12 cellular contexts compared by ENCODE assay signal in the genomic region with DNA sequence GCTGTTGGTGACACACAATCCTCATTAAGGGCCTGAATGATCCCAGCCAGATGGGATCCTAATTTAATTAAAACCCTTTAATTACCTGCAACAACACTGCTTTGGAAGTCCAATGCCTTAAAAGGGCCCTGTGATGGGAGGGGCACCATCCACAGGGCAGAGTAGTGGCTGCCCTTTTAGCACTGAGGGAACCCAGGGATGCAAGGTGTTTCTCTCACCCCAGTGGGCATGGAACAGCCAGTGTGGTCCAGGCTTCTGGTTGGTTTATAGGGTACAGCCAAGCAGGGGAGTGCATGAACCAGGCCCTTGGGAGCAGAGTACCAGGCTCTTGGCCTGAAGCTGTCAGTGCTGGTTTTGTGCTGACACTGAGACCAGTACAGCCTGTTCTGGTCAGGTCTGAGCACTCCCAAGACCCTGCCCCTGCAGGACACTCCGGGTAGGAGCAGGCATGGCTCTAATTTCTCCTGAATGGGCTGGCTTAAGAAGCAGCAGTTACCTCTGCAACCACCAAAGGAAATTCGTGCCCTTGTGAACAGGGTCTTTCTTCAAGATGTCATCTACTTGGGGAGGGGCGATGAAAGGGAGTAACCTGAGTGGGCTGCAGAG. TPM values are rescaled to one million over a fixed set of nuclear protein-coding genes. Genes with fewer than 3 reads are reported as not detected.
DNase-seq lines count a peak whose midpoint lies in the region; ATAC-seq, FAIRE-seq and TF ChIP-seq lines count a peak whose summit lies in the region.
"Had no signal": no experiment of that assay in that cellular context is flagged by ENCODE, and none has a peak within 500 bp of the region (broad histone marks: within the 10 kb centered on the region; RNA-seq: fewer than 3 reads in every experiment).

No MANE protein-coding gene starts in this region.

- no peak overlapping the region for H2BK120ac ChIP-seq in mesendoderm (ENCODE audit: low read depth, low read length)

- no peak overlapping the region for H3K4me2 ChIP-seq in DND-41 (ENCODE audit: insufficient read depth, low read length)
- no peak overlapping the region for H3K4me2 ChIP-seq in K562 (ENCODE audit: insufficient read depth, low read length)
- H3K4me2 ChIP-seq in mesendoderm (ENCODE audit: low read length): no peak overlapping the region

- TF ChIP-seq EP300 in K562 (IDR thresholded peaks at IDR 0.05; ENCODE audit: low read length): no peak

- intact Hi-C loops in K562 (cut with micrococcal nuclease): no loop called here
- intact Hi-C loops in left colon (cut with DNase I, micrococcal nuclease): no loop called here

- no peak overlapping the region for H2BK5ac ChIP-seq in mesendoderm (ENCODE audit: low read length)

- H3K79me2 ChIP-seq in DND-41 (ENCODE audit: insufficient read depth, low read length) (no peaks in the 10 kb centered on the region), K562 (ENCODE audit: control insufficient read depth, insufficient read depth, low read length) (no peaks in the 10 kb centered on the region), mesendoderm (ENCODE audit: control insufficient read depth, insufficient read depth, low read length) (no peaks in the 10 kb centered on the region)

- TF ChIP-seq POLR2A in K562 (conservative IDR thresholded peaks at IDR 0.05): no peak

- TF ChIP-seq CTCF in DND-41 (IDR thresholded peaks at IDR 0.05; ENCODE audit: borderline replicate concordance, extremely low read depth, low read length, poor library complexity, severe bottlenecking) (peak; percentile 7), K562 (IDR thresholded peaks at IDR 0.05 in 2 of 3, conservative IDR thresholded peaks at IDR 0.05 in 1 of 3; ENCODE audit: insufficient read depth in 2 of 3, low read depth in 1 of 3, low read length in 3 of 3) (peak; percentile 34 to 52 (median 47))

- ATAC-seq in DND-41 (ENCODE audit: insufficient read depth, low read depth): peak; percentile 31; the same call in 1 of the 3 replicates
- peak; percentile 93 for ATAC-seq in K562
- no peak for ATAC-seq in left colon
- ATAC-seq: heart left ventricle had no signal

- H3K4me3 ChIP-seq in DND-41 (ENCODE audit: low read depth in 1 of 2, low read length in 2 of 2): no peak overlapping the region
- no peak overlapping the region for H3K4me3 ChIP-seq in K562
- no peak overlapping the region for H3K4me3 ChIP-seq in mesendoderm (ENCODE audit: low read length)
- H3K4me3 ChIP-seq: heart left ventricle had no signal

- H3K9ac ChIP-seq in DND-41 (ENCODE audit: low read depth, low read length): no peak overlapping the region
- no peak overlapping the region for H3K9ac ChIP-seq in K562 (ENCODE audit: insufficient read depth in 1 of 2, low read depth in 2 of 2, low read length in 2 of 2)
- no peak overlapping the region for H3K9ac ChIP-seq in mesendoderm (ENCODE audit: low read length)

- no peaks in the 10 kb centered on the region for H3K4me1 ChIP-seq in DND-41 (ENCODE audit: insufficient read depth, low read length)
- peaks cover 0 to 4% of the 10 kb centered on the region in 2 experiments; a peak in 2 of 5 replicates for H3K4me1 ChIP-seq in K562 (replicated peaks in 1 of 2; ENCODE audit: control insufficient read depth in 2 of 2, insufficient read depth in 2 of 2, low read length in 2 of 2)
- H3K4me1 ChIP-seq in mesendoderm (ENCODE audit: control insufficient read depth, low read depth, low read length): no peaks in the 10 kb centered on the region

- H2AFZ ChIP-seq in DND-41 (ENCODE audit: low read depth, low read length) (no peak overlapping the region), K562 (ENCODE audit: low read depth, low read length) (no peak overlapping the region)

- 29% methylated on average over 3 of the region's 3 CpGs for WGBS in K562 (ENCODE audit: insufficient coverage, low coverage, missing lambda C conversion rate)
- WGBS in mesendoderm (ENCODE audit: extremely low coverage, insufficient coverage, low lambda C conversion rate): no CpG with 5 or more reads among the region's 3 CpGs

- CTCF ChIA-PET in K562 (lab: Yijun Ruan, JAX; ENCODE audit: low intra/inter-chr PET ratio): no interaction called here

- no peak overlapping the region for H3K4ac ChIP-seq in mesendoderm (ENCODE audit: low read depth, low read length)

- no peaks in the 10 kb centered on the region for H3K27me3 ChIP-seq in DND-41 (ENCODE audit: insufficient read depth, low read length, poor library complexity)
- no peaks in the 10 kb centered on the region for H3K27me3 ChIP-seq in K562 (ENCODE audit: control insufficient read depth in 2 of 2, insufficient read depth in 2 of 2, low read length in 2 of 2)
- H3K27me3 ChIP-seq in mesendoderm (ENCODE audit: insufficient read depth, low read length, poor library complexity): no peaks in the 10 kb centered on the region
- H3K27me3 ChIP-seq: heart left ventricle had no signal

- H3K18ac ChIP-seq in mesendoderm (ENCODE audit: low read length): no peak overlapping the region

- no peaks in the 10 kb centered on the region for H3K79me1 ChIP-seq in mesendoderm (ENCODE audit: low read length)

- FAIRE-seq in HTR-8/SVneo (lab: Jason Lieb, UNC) (peak; percentile 68), K562 (lab: Jason Lieb, UNC) (peak; percentile 71)

- DNase-seq in DND-41 (no peak), HTR-8/SVneo (ENCODE audit: insufficient read length, low spot score) (no peak), K562 (ENCODE audit: extremely low read depth in 1 of 4, low spot score in 3 of 4) (peak; percentile 41 to 49 (median 46)), mesendoderm (peak; percentile 82), left colon (no peak), NCI-H345 treated with DMSO at 0.1 percent for 48 hours (lab: John Stamatoyannopoulos, UW; ENCODE audit: unreplicated experiment) (no peak), amniotic stem cell (lab: John Stamatoyannopoulos, UW) (no peak), mesenteric fat pad (ENCODE audit: low spot score) (no peak)
- DNase-seq: activated T-cell treated with anti-CD3 and anti-CD28 coated beads, Interleukin-2, amount 50 U/mL, for 72 hours; HCEC 1CT; heart left ventricle; NCI-H1048 had no signal

- no peak overlapping the region for H4K8ac ChIP-seq in mesendoderm (ENCODE audit: low read depth, low read length)

- H4K20me1 ChIP-seq in DND-41 (ENCODE audit: insufficient read depth, low read length) (no peaks in the 10 kb centered on the region; the same call in 1 of the 2 replicates), K562 (replicated peaks; ENCODE audit: control insufficient read depth, insufficient read depth, low read length) (peaks cover 7% of the 10 kb centered on the region)

- no peak overlapping the region for H4K5ac ChIP-seq in mesendoderm (ENCODE audit: low read length)

- H3K9me3 ChIP-seq in DND-41 (ENCODE audit: insufficient read depth, low read length, severe bottlenecking): no peaks in the 10 kb centered on the region
- H3K9me3 ChIP-seq in K562 (replicated peaks; ENCODE audit: control insufficient read depth, insufficient read depth, low read depth, low read length): no peaks in the 10 kb centered on the region
- H3K9me3 ChIP-seq: heart left ventricle had no signal

- H3K23ac ChIP-seq in mesendoderm (ENCODE audit: low read length): no peak overlapping the region

- no peak overlapping the region for H3K56ac ChIP-seq in mesendoderm (ENCODE audit: low read length)

- POLR2A ChIA-PET in K562 (lab: Yijun Ruan, JAX): interaction anchor here (0.6 to 1.0 kb wide), 2 partner anchors 15 to 154 kb away, joined by 3 to 4 read pairs; no protein-coding TSS in a partner anchor

- in situ Hi-C loops in K562 (cut with MboI): no loop called here

- BruUV-seq in K562 (replicated peaks; lab: Mats Ljungman, UMichigan): no TSS peak

- H3K27ac ChIP-seq in DND-41 (ENCODE audit: low read length): no peak overlapping the region
- no peak overlapping the region for H3K27ac ChIP-seq in K562 (ENCODE audit: extremely low read depth, low read depth, low read length)
- H3K27ac ChIP-seq in mesendoderm (ENCODE audit: low read depth, low read length): no peak overlapping the region
- H3K27ac ChIP-seq: heart left ventricle had no signal

- no peak for TF ChIP-seq RAD21 in K562 (CRISPR knock-in tag; conservative IDR thresholded peaks at IDR 0.05 in 1 of 2, IDR thresholded peaks at IDR 0.05 in 1 of 2)

- H3K36me3 ChIP-seq in DND-41 (ENCODE audit: insufficient read depth, low read length) (no peaks in the 10 kb centered on the region), K562 (ENCODE audit: control insufficient read depth, insufficient read depth, low read length) (no peaks in the 10 kb centered on the region), mesendoderm (ENCODE audit: control insufficient read depth, insufficient read depth, low read length) (no peaks in the 10 kb centered on the region)

- H3K9me1 ChIP-seq in K562 (ENCODE audit: control insufficient read depth, insufficient read depth, low read length): no peaks in the 10 kb centered on the region

- H2BK15ac ChIP-seq in mesendoderm (replicated peaks; ENCODE audit: low read depth): no peak overlapping the region

- no peak overlapping the region for H2AK5ac ChIP-seq in mesendoderm (ENCODE audit: low read length)

TF ChIP-seq in K562, 482 proteins besides CTCF, POLR2A, EP300 and RAD21 (continues in another document):
- TF ChIP-seq MCM3 (IDR thresholded peaks at IDR 0.05) (no peak), HNRNPUL1 (IDR thresholded peaks at IDR 0.05; ENCODE audit: low read length) (no peak), ZBTB8A (IDR thresholded peaks at IDR 0.05; ENCODE audit: partially characterized antibody) (no peak), POLR3A (IDR thresholded peaks at IDR 0.05; ENCODE audit: borderline replicate concordance, extremely low read depth, insufficient read depth, insufficient read length) (no peak), IFI16 (CRISPR knock-in tag; IDR thresholded peaks at IDR 0.05) (no peak)

RNA-seq across cellular contexts. Expression of a gene that starts 9.9 kb away (rescaled TPM):
- 0.32 and 0.37 TPM in 2 replicates for total RNA-seq in K562 (2011; cell fraction: chromatin; rRNA removed; ENCODE audit: low replicate concordance)
- total RNA-seq in K562 (2011; cell fraction: nucleolus; rRNA removed): 0.53 and 0.67 TPM in 2 replicates
- 0.23 and 0.37 TPM in 2 replicates for total RNA-seq in K562 (2011; cell fraction: nucleoplasm; rRNA removed)
- 0.05 and 0.16 TPM in 2 replicates for total RNA-seq in K562 (2014; rRNA removed)
- 0.07 and 0.10 TPM in 2 replicates for total RNA-seq in K562 (2014; rRNA removed; fragmentation: Illumina TruSeq; extraction: Trizol)
- 0.04 and 0.08 TPM in 2 replicates for total RNA-seq in K562 (2015; rRNA removed; fragmentation: Illumina TruSeq; extraction: Trizol)
- total RNA-seq in K562 (2021): 0.13 and 0.27 TPM in 2 replicates
- polyA plus RNA-seq in K562 (2011; rRNA removed): 0.06 and 0.14 TPM in 2 replicates
- polyA plus RNA-seq in K562 (2011; cell fraction: cytosol; rRNA removed): 0.15 and 0.42 TPM in 2 replicates
- polyA plus RNA-seq in K562 (2011; cell fraction: nucleus; rRNA removed): 0.07 and 0.20 TPM in 2 replicates
- 0.09 and 0.12 TPM in 2 replicates for polyA plus RNA-seq in K562 (2012)
- polyA plus RNA-seq in K562 (2014; fragmentation: Illumina TruSeq; extraction: Trizol): 0.17 and 0.18 TPM in 2 replicates
- polyA plus RNA-seq in K562 (2014; fragmentation: Nextera tagmentation; extraction: Ambion mirVana): not detected
- 0.05 and 0.08 TPM in 2 replicates for polyA plus RNA-seq in K562 (2014; rRNA removed)
- polyA minus RNA-seq in K562 (2011; rRNA and poly(A)+ RNA removed): 0.27 and 0.32 TPM in 2 replicates
- polyA minus RNA-seq in K562 (2011; cell fraction: cytosol; rRNA and poly(A)+ RNA removed): not detected in 2 replicates
- polyA minus RNA-seq in K562 (2011; cell fraction: nucleus; rRNA and poly(A)+ RNA removed): 0.27 and 0.33 TPM in 2 replicates
- polyA plus RNA-seq in mesendoderm (2013, experiment 1 of 2): 0.27 TPM
- 0.38 TPM for polyA plus RNA-seq in mesendoderm (2013, experiment 2 of 2)
- total RNA-seq in left colon: 1 to 10 TPM in 1 of 2 donors, under 1 TPM in 1; 0.70 to 3.6 TPM
- 3.8 TPM for total RNA-seq in mesenteric fat pad

Comparison
In these comparisons a context has a peak if more than half of its experiments do, and no peak if none do; other contexts are left out.
1. DNase-seq: peak in K562 (4 of 4) and mesendoderm (single experiment); none in DND-41 (single experiment), HTR-8/SVneo (single experiment), left colon (0 of 2), NCI-H345 treated with DMSO at 0.1 percent for 48 hours (single experiment), amniotic stem cell (single experiment) and mesenteric fat pad (single experiment).